Comparison of ENCODE assay signal across 1 cellular context in genomic region chr6:97282726-97283617, GRCh38.
TF ChIP-seq lines count a peak whose summit lies in the region.

A gene with protein sequence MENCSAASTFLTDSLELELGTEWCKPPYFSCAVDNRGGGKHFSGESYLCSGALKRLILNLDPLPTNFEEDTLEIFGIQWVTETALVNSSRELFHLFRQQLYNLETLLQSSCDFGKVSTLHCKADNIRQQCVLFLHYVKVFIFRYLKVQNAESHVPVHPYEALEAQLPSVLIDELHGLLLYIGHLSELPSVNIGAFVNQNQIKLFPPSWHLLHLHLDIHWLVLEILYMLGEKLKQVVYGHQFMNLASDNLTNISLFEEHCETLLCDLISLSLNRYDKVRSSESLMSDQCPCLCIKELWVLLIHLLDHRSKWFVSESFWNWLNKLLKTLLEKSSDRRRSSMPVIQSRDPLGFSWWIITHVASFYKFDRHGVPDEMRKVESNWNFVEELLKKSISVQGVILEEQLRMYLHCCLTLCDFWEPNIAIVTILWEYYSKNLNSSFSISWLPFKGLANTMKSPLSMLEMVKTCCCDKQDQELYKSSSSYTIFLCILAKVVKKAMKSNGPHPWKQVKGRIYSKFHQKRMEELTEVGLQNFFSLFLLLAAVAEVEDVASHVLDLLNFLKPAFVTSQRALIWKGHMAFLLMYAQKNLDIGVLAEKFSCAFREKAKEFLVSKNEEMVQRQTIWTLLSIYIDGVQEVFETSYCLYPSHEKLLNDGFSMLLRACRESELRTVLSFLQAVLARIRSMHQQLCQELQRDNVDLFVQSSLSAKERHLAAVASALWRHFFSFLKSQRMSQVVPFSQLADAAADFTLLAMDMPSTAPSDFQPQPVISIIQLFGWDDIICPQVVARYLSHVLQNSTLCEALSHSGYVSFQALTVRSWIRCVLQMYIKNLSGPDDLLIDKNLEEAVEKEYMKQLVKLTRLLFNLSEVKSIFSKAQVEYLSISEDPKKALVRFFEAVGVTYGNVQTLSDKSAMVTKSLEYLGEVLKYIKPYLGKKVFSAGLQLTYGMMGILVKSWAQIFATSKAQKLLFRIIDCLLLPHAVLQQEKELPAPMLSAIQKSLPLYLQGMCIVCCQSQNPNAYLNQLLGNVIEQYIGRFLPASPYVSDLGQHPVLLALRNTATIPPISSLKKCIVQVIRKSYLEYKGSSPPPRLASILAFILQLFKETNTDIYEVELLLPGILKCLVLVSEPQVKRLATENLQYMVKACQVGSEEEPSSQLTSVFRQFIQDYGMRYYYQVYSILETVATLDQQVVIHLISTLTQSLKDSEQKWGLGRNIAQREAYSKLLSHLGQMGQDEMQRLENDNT (minus strand): TSS chr6:97283216. CDS start chr6:97282477, 739 bp downstream.

TF ChIP-seq in HepG2, 621 proteins besides CTCF, POLR2A, EP300 and RAD21 (continued from another document and continues in another):
- TF ChIP-seq AHDC1 (CRISPR knock-in tag; IDR thresholded peaks at IDR 0.05; ENCODE audit: borderline replicate concordance), result no peak
- TF ChIP-seq ZNF776 (CRISPR knock-in tag; IDR thresholded peaks at IDR 0.05), result 0 out of 2 replicates have a peak, but pooled peaks have one; percentile 26
- no peak for TF ChIP-seq HOXA9 (CRISPR knock-in tag; IDR thresholded peaks at IDR 0.05; ENCODE audit: borderline replicate concordance)
- TF ChIP-seq, protein P1, sequence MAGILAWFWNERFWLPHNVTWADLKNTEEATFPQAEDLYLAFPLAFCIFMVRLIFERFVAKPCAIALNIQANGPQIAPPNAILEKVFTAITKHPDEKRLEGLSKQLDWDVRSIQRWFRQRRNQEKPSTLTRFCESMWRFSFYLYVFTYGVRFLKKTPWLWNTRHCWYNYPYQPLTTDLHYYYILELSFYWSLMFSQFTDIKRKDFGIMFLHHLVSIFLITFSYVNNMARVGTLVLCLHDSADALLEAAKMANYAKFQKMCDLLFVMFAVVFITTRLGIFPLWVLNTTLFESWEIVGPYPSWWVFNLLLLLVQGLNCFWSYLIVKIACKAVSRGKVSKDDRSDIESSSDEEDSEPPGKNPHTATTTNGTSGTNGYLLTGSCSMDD (CRISPR knock-in tag; IDR thresholded peaks at IDR 0.05), result no peak
- TF ChIP-seq NFIC (IDR thresholded peaks at IDR 0.05; ENCODE audit: low read length), result no peak
- peak; percentile 99 for TF ChIP-seq POGZ (CRISPR knock-in tag; IDR thresholded peaks at IDR 0.05)
- TF ChIP-seq GLI4 (CRISPR knock-in tag; IDR thresholded peaks at IDR 0.05; ENCODE audit: borderline replicate concordance), result no peak
- no peak for TF ChIP-seq GMEB2 (CRISPR knock-in tag; IDR thresholded peaks at IDR 0.05; ENCODE audit: low read depth)
- TF ChIP-seq, protein P2, sequence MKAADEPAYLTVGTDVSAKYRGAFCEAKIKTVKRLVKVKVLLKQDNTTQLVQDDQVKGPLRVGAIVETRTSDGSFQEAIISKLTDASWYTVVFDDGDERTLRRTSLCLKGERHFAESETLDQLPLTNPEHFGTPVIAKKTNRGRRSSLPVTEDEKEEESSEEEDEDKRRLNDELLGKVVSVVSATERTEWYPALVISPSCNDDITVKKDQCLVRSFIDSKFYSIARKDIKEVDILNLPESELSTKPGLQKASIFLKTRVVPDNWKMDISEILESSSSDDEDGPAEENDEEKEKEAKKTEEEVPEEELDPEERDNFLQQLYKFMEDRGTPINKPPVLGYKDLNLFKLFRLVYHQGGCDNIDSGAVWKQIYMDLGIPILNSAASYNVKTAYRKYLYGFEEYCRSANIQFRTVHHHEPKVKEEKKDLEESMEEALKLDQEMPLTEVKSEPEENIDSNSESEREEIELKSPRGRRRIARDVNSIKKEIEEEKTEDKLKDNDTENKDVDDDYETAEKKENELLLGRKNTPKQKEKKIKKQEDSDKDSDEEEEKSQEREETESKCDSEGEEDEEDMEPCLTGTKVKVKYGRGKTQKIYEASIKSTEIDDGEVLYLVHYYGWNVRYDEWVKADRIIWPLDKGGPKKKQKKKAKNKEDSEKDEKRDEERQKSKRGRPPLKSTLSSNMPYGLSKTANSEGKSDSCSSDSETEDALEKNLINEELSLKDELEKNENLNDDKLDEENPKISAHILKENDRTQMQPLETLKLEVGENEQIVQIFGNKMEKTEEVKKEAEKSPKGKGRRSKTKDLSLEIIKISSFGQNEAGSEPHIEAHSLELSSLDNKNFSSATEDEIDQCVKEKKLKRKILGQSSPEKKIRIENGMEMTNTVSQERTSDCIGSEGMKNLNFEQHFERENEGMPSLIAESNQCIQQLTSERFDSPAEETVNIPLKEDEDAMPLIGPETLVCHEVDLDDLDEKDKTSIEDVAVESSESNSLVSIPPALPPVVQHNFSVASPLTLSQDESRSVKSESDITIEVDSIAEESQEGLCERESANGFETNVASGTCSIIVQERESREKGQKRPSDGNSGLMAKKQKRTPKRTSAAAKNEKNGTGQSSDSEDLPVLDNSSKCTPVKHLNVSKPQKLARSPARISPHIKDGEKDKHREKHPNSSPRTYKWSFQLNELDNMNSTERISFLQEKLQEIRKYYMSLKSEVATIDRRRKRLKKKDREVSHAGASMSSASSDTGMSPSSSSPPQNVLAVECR (CRISPR knock-in tag; IDR thresholded peaks at IDR 0.05; ENCODE audit: borderline replicate concordance), result peak; percentile 96
- TF ChIP-seq SIX4 (CRISPR knock-in tag; IDR thresholded peaks at IDR 0.05), result no peak
- TF ChIP-seq RORA (CRISPR knock-in tag; IDR thresholded peaks at IDR 0.05), result no peak
- no peak for TF ChIP-seq SRSF4 (IDR thresholded peaks at IDR 0.05; ENCODE audit: low read depth, low read length, poor library complexity, severe bottlenecking)
- no peak for TF ChIP-seq ZNF138 (CRISPR knock-in tag; IDR thresholded peaks at IDR 0.05; ENCODE audit: low read depth)
- no peak for TF ChIP-seq ZNF326 (CRISPR knock-in tag; IDR thresholded peaks at IDR 0.05; ENCODE audit: borderline replicate concordance)
- TF ChIP-seq ZBTB44 (CRISPR knock-in tag; IDR thresholded peaks at IDR 0.05), result no peak
- TF ChIP-seq, protein P3, sequence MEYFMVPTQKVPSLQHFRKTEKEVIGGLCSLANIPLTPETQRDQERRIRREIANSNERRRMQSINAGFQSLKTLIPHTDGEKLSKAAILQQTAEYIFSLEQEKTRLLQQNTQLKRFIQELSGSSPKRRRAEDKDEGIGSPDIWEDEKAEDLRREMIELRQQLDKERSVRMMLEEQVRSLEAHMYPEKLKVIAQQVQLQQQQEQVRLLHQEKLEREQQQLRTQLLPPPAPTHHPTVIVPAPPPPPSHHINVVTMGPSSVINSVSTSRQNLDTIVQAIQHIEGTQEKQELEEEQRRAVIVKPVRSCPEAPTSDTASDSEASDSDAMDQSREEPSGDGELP (IDR thresholded peaks at IDR 0.05; ENCODE audit: borderline replicate concordance, low read depth), result no peak
- no peak for TF ChIP-seq ZNF468 (CRISPR knock-in tag; IDR thresholded peaks at IDR 0.05)
- TF ChIP-seq PPARG (CRISPR knock-in tag; conservative IDR thresholded peaks at IDR 0.05), result peak; percentile 17; the same call in 1 of the 2 replicates
- TF ChIP-seq SNAPC2 (CRISPR knock-in tag; IDR thresholded peaks at IDR 0.05), result peak; percentile 20; the same call in 1 of the 2 replicates
- TF ChIP-seq MTA1 (CRISPR knock-in tag; IDR thresholded peaks at IDR 0.05; ENCODE audit: borderline replicate concordance), result peak; percentile 47; the same call in 1 of the 2 replicates
- TF ChIP-seq MED1 (CRISPR knock-in tag; IDR thresholded peaks at IDR 0.05), result no peak
- peak; percentile 87 for TF ChIP-seq KDM2A (CRISPR knock-in tag; IDR thresholded peaks at IDR 0.05; ENCODE audit: borderline replicate concordance, low read depth)
- peak; percentile 65 for TF ChIP-seq ZBTB20 (CRISPR knock-in tag; IDR thresholded peaks at IDR 0.05; ENCODE audit: borderline replicate concordance, low read depth)
- no peak for TF ChIP-seq TEAD2 (CRISPR knock-in tag; IDR thresholded peaks at IDR 0.05)
- TF ChIP-seq ZNF614 (CRISPR knock-in tag; IDR thresholded peaks at IDR 0.05; ENCODE audit: borderline replicate concordance), result no peak
- peak; percentile 41 for TF ChIP-seq YY1 (IDR thresholded peaks at IDR 0.05; ENCODE audit: insufficient read depth, insufficient replicate concordance, low read depth, low read length)
- TF ChIP-seq ARNT2 (CRISPR knock-in tag; IDR thresholded peaks at IDR 0.05; ENCODE audit: low read depth), result peak; percentile 94
- peak; percentile 50; the same call in 1 of the 2 replicates for TF ChIP-seq RXRA (CRISPR knock-in tag; IDR thresholded peaks at IDR 0.05)
- TF ChIP-seq ZNF160 (CRISPR knock-in tag; IDR thresholded peaks at IDR 0.05), result no peak
- TF ChIP-seq RNF2 (conservative IDR thresholded peaks at IDR 0.05; ENCODE audit: low read depth), result no peak
- no peak for TF ChIP-seq ZNF44 (CRISPR knock-in tag; IDR thresholded peaks at IDR 0.05)
- TF ChIP-seq HNRNPLL (IDR thresholded peaks at IDR 0.05; ENCODE audit: low read depth, low read length, poor library complexity, severe bottlenecking), result peak; percentile 79
- TF ChIP-seq HNF4A (CRISPR knock-in tag; IDR thresholded peaks at IDR 0.05), result no peak
- TF ChIP-seq SIN3B (IDR thresholded peaks at IDR 0.05; ENCODE audit: low read length), result peak; percentile 80
- TF ChIP-seq HDAC2 (CRISPR knock-in tag; IDR thresholded peaks at IDR 0.05), result no peak; the same call in 1 of the 2 replicates
- TF ChIP-seq FOSL1 (CRISPR knock-in tag; IDR thresholded peaks at IDR 0.05; ENCODE audit: borderline replicate concordance), result no peak
- TF ChIP-seq, protein P4, sequence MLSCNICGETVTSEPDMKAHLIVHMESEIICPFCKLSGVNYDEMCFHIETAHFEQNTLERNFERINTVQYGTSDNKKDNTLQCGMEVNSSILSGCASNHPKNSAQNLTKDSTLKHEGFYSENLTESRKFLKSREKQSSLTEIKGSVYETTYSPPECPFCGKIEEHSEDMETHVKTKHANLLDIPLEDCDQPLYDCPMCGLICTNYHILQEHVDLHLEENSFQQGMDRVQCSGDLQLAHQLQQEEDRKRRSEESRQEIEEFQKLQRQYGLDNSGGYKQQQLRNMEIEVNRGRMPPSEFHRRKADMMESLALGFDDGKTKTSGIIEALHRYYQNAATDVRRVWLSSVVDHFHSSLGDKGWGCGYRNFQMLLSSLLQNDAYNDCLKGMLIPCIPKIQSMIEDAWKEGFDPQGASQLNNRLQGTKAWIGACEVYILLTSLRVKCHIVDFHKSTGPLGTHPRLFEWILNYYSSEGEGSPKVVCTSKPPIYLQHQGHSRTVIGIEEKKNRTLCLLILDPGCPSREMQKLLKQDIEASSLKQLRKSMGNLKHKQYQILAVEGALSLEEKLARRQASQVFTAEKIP (CRISPR knock-in tag; IDR thresholded peaks at IDR 0.05; ENCODE audit: borderline replicate concordance), result no peak
- no peak for TF ChIP-seq HOXD1 (CRISPR knock-in tag; IDR thresholded peaks at IDR 0.05)
- TF ChIP-seq, protein P5, sequence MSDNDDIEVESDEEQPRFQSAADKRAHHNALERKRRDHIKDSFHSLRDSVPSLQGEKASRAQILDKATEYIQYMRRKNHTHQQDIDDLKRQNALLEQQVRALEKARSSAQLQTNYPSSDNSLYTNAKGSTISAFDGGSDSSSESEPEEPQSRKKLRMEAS (IDR thresholded peaks at IDR 0.05), result peak; percentile 69
- TF ChIP-seq ZNF263 (CRISPR knock-in tag; IDR thresholded peaks at IDR 0.05), result no peak
- TF ChIP-seq ZNF737 (CRISPR knock-in tag; IDR thresholded peaks at IDR 0.05; ENCODE audit: borderline replicate concordance), result no peak
- TF ChIP-seq TOPORS (CRISPR knock-in tag; IDR thresholded peaks at IDR 0.05), result peak; percentile 60
